ENCODE assay signal across 24 cellular contexts in the genomic region with DNA sequence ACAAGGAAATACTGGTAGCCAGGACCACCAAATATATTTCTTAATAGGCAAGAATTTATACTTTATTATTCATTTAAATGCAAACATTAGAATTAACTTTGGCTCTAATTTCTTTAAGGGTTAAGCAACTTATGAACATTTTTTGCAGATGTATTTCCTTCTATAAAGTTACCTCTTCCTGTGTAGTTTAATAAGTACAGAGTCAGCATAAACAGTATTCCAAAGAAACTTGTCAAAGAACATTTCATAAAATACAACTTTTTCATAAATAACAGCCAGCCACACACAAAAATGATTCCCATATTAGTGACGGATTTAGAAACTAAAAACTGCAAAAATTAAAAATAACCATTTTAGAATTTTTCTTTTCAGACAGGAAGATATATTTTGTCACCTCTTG.
"Had no signal": no experiment of that assay in that cellular context is flagged by ENCODE, and none has a peak within 500 bp of the region (broad histone marks: within the 10 kb centered on the region; RNA-seq: fewer than 3 reads in every experiment).

No MANE protein-coding gene starts in this region.

- H3K9me3 ChIP-seq: lower lobe of right lung, mucosa of descending colon had no signal

- H3K4me3 Mint-ChIP-seq: immature natural killer cell, mesothelial cell of epicardium, naive B cell had no signal

- H3K27ac ChIP-seq: coronary artery, dorsolateral prefrontal cortex, esophagus muscularis mucosa, foreskin keratinocyte, gastroesophageal sphincter, heart left ventricle, hepatocyte, left lung, lower lobe of right lung had no signal

- H3K36me3 Mint-ChIP-seq: immature natural killer cell, mesothelial cell of epicardium, naive B cell had no signal

- H3K27me3 ChIP-seq: esophagus muscularis mucosa, foreskin keratinocyte, gastroesophageal sphincter, heart left ventricle, hepatocyte, left lung had no signal

- H3K4me1 ChIP-seq: esophagus muscularis mucosa, foreskin keratinocyte, gastroesophageal sphincter, heart left ventricle, left lung, lower lobe of right lung had no signal

- H3K4me2 ChIP-seq: hepatocyte had no signal

- H3K79me2 ChIP-seq: hepatocyte had no signal

- H3K27ac Mint-ChIP-seq: immature natural killer cell, mesothelial cell of epicardium, naive B cell had no signal

- DNase-seq: dermis blood vessel endothelial cell; dorsolateral prefrontal cortex; effector CD4-positive, alpha-beta T cell; effector memory CD4-positive, alpha-beta T cell; foreskin keratinocyte; heart left ventricle; hypothalamus; immature natural killer cell; islet precursor cell; left cardiac atrium; left lung; left ventricle myocardium superior; lower lobe of right lung; mesenchymal stem cell; mucosa of descending colon; naive B cell had no signal

- H3K27me3 Mint-ChIP-seq: naive B cell had no signal

- ATAC-seq: foreskin keratinocyte, gastroesophageal sphincter, heart left ventricle, left cardiac atrium, left lung, left ventricle myocardium superior, lower lobe of right lung, mucosa of descending colon had no signal

- H3K4me1 Mint-ChIP-seq: immature natural killer cell, naive B cell had no signal

- H2AFZ ChIP-seq: hepatocyte had no signal

- H3K4me3 ChIP-seq: coronary artery, dorsolateral prefrontal cortex, esophagus muscularis mucosa, gastroesophageal sphincter, heart left ventricle, hepatocyte, left lung, lower lobe of right lung, mucosa of descending colon had no signal

- FAIRE-seq: colon, endothelial cell of umbilical vein, frontal cortex had no signal

- H3K36me3 ChIP-seq: esophagus muscularis mucosa, gastroesophageal sphincter, heart left ventricle, left lung, lower lobe of right lung had no signal
